ENCODE assay signal across 25 cellular contexts in the genomic region with DNA sequence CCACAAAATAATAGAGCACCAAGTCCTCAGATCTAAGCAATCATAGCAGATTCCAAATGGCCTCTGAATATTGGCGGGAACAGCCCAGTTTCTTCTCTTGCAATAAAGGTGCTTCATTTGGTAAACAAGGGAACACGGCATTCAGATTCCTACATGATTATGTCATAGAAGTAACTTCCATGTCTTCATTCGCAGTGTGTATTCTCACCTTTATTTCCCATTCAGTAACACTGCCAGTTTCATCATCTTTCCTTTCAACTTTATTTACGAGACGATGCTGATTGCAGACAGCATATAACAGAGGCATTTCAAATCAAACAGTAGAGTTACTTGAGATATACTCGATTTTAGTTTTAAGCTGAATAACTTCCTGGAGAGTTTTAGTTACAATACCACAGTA. TPM values are rescaled to one million over a fixed set of nuclear protein-coding genes. Genes with fewer than 3 reads are reported as not detected.
DNase-seq lines count a peak whose midpoint lies in the region; ATAC-seq, FAIRE-seq and TF ChIP-seq lines count a peak whose summit lies in the region.
"Had no signal": no experiment of that assay in that cellular context is flagged by ENCODE, and none has a peak within 500 bp of the region (broad histone marks: within the 10 kb centered on the region; RNA-seq: fewer than 3 reads in every experiment).

No MANE protein-coding gene starts in this region.

- no peaks in the 10 kb centered on the region for H3K36me3 ChIP-seq in left lung
- H3K36me3 ChIP-seq: BLaER1, brain microvascular endothelial cell, esophagus squamous epithelium, SJCRH30, thyroid gland had no signal

- intact Hi-C loops in left lung (cut with DNase I), result no loop called here

- no peaks in the 10 kb centered on the region for H3K9me3 ChIP-seq in left lung
- H3K9me3 ChIP-seq: BLaER1, esophagus squamous epithelium, SJCRH30, thyroid gland had no signal

- H3K27ac ChIP-seq in left lung, result no peak overlapping the region
- H3K27ac ChIP-seq: BLaER1, brain microvascular endothelial cell, esophagus squamous epithelium, SJCRH30, thyroid gland had no signal

- FAIRE-seq in RCC 7860 (lab: Jason Lieb, UNC), result no peak
- FAIRE-seq: islet of Langerhans had no signal

- H3K4me1 ChIP-seq in left lung, result no peaks in the 10 kb centered on the region
- H3K4me1 ChIP-seq: BLaER1, thyroid gland had no signal

- H3K27me3 ChIP-seq in left lung, result peaks cover 0 to 17% of the 10 kb centered on the region in 2 donors
- H3K27me3 ChIP-seq: BLaER1, brain microvascular endothelial cell, thyroid gland had no signal

- ATAC-seq in left lung (peak; percentile 29), HG03025 (IDR thresholded peaks at IDR 0.05; ENCODE audit: low FRiP score, unreplicated experiment) (no peak)
- ATAC-seq: activated CD8-positive, alpha-beta T cell treated with anti-CD3 and anti-CD28 coated beads for 36 hours; natural killer cell treated with Interleukin-12 subunit alpha and Interleukin-12 subunit beta and Interleukin-15 and Interleukin-18, amount 100 ng/mL, for 72 hours; stimulated activated naive B cell treated with anti-CD40 and anti-IgM and Interleukin-4, amounts not matched to agents 10 μg/mL and 1 μg/mL and 100 μg/mL, for 72 hours had no signal

- DNase-seq in ELR (ENCODE audit: low read depth), result peak; percentile 73
- peak; percentile 12 for DNase-seq in HS-27A (ENCODE audit: low read depth)
- peak; percentile 51 for DNase-seq in SW480 (ENCODE audit: low spot score)
- no peak for DNase-seq in left lung
- no peak for DNase-seq in NCI-H1105 treated with DMSO at 0.1 percent for 48 hours (lab: John Stamatoyannopoulos, UW)
- DNase-seq in RCC 7860 (ENCODE audit: low spot score), result no peak
- DNase-seq: activated B cell treated with CpG ODN at 0.5 μM for 24 hours; activated CD8-positive, alpha-beta T cell treated with anti-CD3 and anti-CD28 coated beads for 36 hours; activated naive CD8-positive, alpha-beta T cell treated with anti-CD3 and anti-CD28 coated beads for 36 hours; DMS 273 treated with DMSO at 0.1 percent for 48 hours; esophagus squamous epithelium; glutamatergic neuron; NCI-H1048; NCI-H2171 treated with DMSO at 0.1 percent for 48 hours; stimulated activated naive B cell treated with anti-CD40 and anti-IgM and Interleukin-4, amounts not matched to agents 10 μg/mL and 1 μg/mL and 100 μg/mL, for 72 hours; thyroid gland had no signal

- no peak for TF ChIP-seq CTCF in left lung (IDR thresholded peaks at IDR 0.05)

- no peak overlapping the region for H3K4me3 ChIP-seq in left lung
- H3K4me3 ChIP-seq: BLaER1, esophagus squamous epithelium, SJCRH30, thyroid gland had no signal

RNA-seq across cellular contexts. Expression of gene KLF18, which starts 13.2 kb away (rescaled TPM):
- total RNA-seq in left lung, result not detected
- total RNA-seq: activated B cell treated with CpG ODN at 0.5 μM for 24 hours; activated CD8-positive, alpha-beta T cell treated with anti-CD3 and anti-CD28 coated beads for 36 hours; activated naive CD8-positive, alpha-beta T cell treated with anti-CD3 and anti-CD28 coated beads for 36 hours; dermis microvascular lymphatic vessel endothelial cell; esophagus squamous epithelium; natural killer cell treated with Interleukin-12 subunit alpha and Interleukin-12 subunit beta and Interleukin-15 and Interleukin-18, amount 100 ng/mL, for 72 hours; posterior vena cava; SJCRH30; T-helper 2 cell treated with Interferon-gamma antibody and Interleukin-4, amounts not matched to agents 100 ng/mL and 5 ng/mL, for 36 hours; thyroid gland had no signal

RNA-seq across cellular contexts. Expression of gene KLF17, which starts 36.0 kb away (rescaled TPM):
- total RNA-seq in left lung, result under 1 TPM; 0.26 to 0.29 TPM
- total RNA-seq: activated B cell treated with CpG ODN at 0.5 μM for 24 hours; activated CD8-positive, alpha-beta T cell treated with anti-CD3 and anti-CD28 coated beads for 36 hours; activated naive CD8-positive, alpha-beta T cell treated with anti-CD3 and anti-CD28 coated beads for 36 hours; dermis microvascular lymphatic vessel endothelial cell; natural killer cell treated with Interleukin-12 subunit alpha and Interleukin-12 subunit beta and Interleukin-15 and Interleukin-18, amount 100 ng/mL, for 72 hours; SJCRH30; T-helper 2 cell treated with Interferon-gamma antibody and Interleukin-4, amounts not matched to agents 100 ng/mL and 5 ng/mL, for 36 hours; thyroid gland had no signal

RNA-seq across cellular contexts. Expression of gene DMAP1, which starts 58.6 kb away (rescaled TPM):
- 10 to 100 TPM; 25.6 to 32.5 TPM for total RNA-seq in left lung

Comparison
In these comparisons a context has a peak if more than half of its experiments do, and no peak if none do; other contexts are left out.
1. DNase-seq: peak in ELR (single experiment), HS-27A (single experiment) and SW480 (single experiment); none in left lung (0 of 2), NCI-H1105 treated with DMSO at 0.1 percent for 48 hours (single experiment) and RCC 7860 (single experiment).